7 cellular contexts compared by ENCODE assay signal in genomic region chrX:30689116-30689515, GRCh38.
"Had no signal": no experiment of that assay in that cellular context is flagged by ENCODE, and none has a peak within 500 bp of the region (broad histone marks: within the 10 kb centered on the region; RNA-seq: fewer than 3 reads in every experiment).

No MANE protein-coding gene starts in this region.

- DNase-seq: GOT3, IMR-90, KG1 had no signal

- H3K36me3 ChIP-seq: HAP-1 had no signal

- H3K4me3 ChIP-seq: HAP-1, K562 had no signal

- ATAC-seq: HCT116, K562 had no signal

- H3K9me3 ChIP-seq: HAP-1 had no signal

- FAIRE-seq: H54, K562 had no signal
